Comparison of ENCODE assay signal across 1 cellular context in the genomic region with DNA sequence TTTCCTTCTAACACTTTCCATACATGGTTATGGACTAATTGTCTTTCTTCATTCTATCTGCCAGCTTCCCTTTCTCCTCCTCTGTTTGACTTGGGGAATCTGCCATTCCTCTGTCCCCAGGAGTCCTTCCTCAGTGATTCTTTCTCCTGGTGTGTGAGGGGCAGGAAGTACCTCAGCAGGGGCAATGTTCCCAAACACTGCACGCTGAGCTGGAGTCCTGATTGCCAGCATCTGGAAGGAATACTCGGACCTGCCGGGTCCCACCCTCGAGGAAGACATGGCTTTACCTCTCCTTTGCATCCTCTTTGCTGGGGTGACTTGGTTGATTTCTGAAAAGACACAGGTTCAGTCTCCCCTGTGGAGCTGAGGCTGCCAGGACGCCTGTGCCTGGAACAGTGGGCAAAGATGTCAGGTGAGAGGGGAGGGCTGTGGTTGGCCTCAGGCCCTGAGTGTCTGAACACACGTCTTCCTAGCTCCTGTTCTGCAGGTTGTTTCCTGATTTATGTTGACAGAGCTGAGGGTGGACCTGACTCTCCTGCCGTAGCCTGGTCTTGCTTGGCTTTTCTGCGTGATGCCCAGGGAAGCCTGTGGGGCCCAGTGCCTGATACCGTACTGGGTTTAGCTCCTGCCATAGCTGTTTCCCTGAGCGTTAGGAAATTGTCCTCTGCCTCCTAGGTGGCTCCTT.
TF ChIP-seq lines count a peak whose summit lies in the region.

No MANE protein-coding gene starts in this region.

TF ChIP-seq in IMR-90, 13 proteins besides CTCF, POLR2A, EP300 and RAD21:
- TF ChIP-seq RCOR1 (IDR thresholded peaks at IDR 0.05; ENCODE audit: insufficient replicate concordance, low read length) (no peak), NFE2L2 (IDR thresholded peaks at IDR 0.05; ENCODE audit: low read depth, low read length) (no peak), MAZ (IDR thresholded peaks at IDR 0.05; ENCODE audit: borderline replicate concordance, low read depth, low read length) (no peak), FOS (IDR thresholded peaks at IDR 0.05; ENCODE audit: low read depth, low read length) (no peak), CHD1 (IDR thresholded peaks at IDR 0.05; ENCODE audit: low read depth, low read length) (no peak), CEBPB (IDR thresholded peaks at IDR 0.05; ENCODE audit: low read depth, low read length) (no peak), SMC3 (IDR thresholded peaks at IDR 0.05; ENCODE audit: low read depth, low read length) (no peak), RFX5 (IDR thresholded peaks at IDR 0.05; ENCODE audit: low read depth, low read length) (no peak), BHLHE40 (IDR thresholded peaks at IDR 0.05; ENCODE audit: low read depth, low read length) (no peak), MAFK (IDR thresholded peaks at IDR 0.05; ENCODE audit: low read depth, low read length) (no peak)
- TF ChIP-seq, protein P1, sequence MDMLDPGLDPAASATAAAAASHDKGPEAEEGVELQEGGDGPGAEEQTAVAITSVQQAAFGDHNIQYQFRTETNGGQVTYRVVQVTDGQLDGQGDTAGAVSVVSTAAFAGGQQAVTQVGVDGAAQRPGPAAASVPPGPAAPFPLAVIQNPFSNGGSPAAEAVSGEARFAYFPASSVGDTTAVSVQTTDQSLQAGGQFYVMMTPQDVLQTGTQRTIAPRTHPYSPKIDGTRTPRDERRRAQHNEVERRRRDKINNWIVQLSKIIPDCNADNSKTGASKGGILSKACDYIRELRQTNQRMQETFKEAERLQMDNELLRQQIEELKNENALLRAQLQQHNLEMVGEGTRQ (IDR thresholded peaks at IDR 0.05; ENCODE audit: low read depth, low read length), result no peak
- TF ChIP-seq, protein P2, sequence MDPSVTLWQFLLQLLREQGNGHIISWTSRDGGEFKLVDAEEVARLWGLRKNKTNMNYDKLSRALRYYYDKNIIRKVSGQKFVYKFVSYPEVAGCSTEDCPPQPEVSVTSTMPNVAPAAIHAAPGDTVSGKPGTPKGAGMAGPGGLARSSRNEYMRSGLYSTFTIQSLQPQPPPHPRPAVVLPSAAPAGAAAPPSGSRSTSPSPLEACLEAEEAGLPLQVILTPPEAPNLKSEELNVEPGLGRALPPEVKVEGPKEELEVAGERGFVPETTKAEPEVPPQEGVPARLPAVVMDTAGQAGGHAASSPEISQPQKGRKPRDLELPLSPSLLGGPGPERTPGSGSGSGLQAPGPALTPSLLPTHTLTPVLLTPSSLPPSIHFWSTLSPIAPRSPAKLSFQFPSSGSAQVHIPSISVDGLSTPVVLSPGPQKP (IDR thresholded peaks at IDR 0.05; ENCODE audit: borderline replicate concordance, low read depth, low read length), result no peak
